8 cellular contexts compared by ENCODE assay signal in the genomic region with DNA sequence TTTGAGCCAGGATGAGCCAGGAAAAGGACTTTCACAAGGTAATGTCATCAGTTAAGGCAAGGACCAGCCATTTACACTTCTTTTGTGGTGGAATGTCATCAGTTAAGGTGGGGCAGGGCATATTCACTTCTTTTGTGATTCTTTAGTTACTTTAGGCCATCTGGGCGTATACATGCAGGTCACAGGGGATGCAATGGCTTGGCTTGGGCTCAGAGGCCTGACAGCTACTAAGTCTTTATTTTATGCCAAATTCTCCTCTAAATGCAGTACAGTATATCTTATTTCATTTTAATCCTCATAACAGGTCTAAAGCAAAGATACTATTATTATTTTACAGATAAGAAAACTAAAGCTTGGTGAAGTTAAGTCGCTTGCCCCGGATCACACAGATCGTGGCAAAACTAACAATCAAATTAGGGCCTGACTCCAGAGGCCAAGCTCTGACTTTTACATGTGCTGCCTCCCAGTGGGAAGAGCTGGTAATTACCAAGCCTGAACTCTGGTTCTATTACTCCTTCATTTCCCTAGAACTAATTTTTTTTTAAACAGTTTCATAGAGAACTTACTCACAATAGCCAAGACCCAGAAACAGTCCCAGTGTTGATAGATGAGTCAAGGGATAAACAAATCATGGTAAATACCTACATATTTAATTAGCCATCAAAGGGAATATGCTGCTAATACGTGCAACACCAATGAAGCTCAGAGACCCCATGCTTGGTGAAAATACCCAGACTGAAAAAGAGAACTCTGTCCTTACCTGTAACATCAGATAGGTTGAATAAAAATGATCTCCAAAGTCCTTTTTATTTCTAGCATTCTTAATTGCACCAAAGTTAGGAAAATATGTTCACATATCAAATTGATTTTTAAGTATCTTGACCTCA. TPM values are rescaled to one million over a fixed set of nuclear protein-coding genes. Genes with fewer than 3 reads are reported as not detected.
DNase-seq lines count a peak whose midpoint lies in the region; ATAC-seq, FAIRE-seq and TF ChIP-seq lines count a peak whose summit lies in the region.

No MANE protein-coding gene starts in this region.

- H3K27ac ChIP-seq in AG04450 (ENCODE audit: low read depth, low read length) (no peak overlapping the region), esophagus muscularis mucosa (replicated peaks in 1 of 4) (no peak overlapping the region)

- no peak overlapping the region for H3K4me3 Mint-ChIP-seq in natural killer cell

- CTCF ChIA-PET in AG04450 (lab: Charles Lee): interaction anchor here (0.7 to 6.8 kb wide), 23 partner anchors 11 to 1171 kb away, joined by 3 to 88 read pairs (median 4); no protein-coding TSS in a partner anchor

- intact Hi-C loops in esophagus muscularis mucosa (cut with DNase I) (no loop called here), natural killer cell (cut with micrococcal nuclease) (loop anchor here (1.0 kb wide), 1 partner anchor 936 kb away; no protein-coding TSS in a partner anchor)

- TF ChIP-seq CTCF in AG04450 (IDR thresholded peaks at IDR 0.05; ENCODE audit: low read depth, low read length) (peak; percentile 81), GM12872 (IDR thresholded peaks at IDR 0.05; ENCODE audit: insufficient read depth, low read depth, low read length) (peak; percentile 75), esophagus muscularis mucosa (IDR thresholded peaks at IDR 0.05) (peak; percentile 77 to 88 (median 81)), natural killer cell (IDR thresholded peaks at IDR 0.05) (peak; percentile 73)

- H3K4me1 ChIP-seq in esophagus muscularis mucosa: peaks cover 0 to 7% (median 0%) of the 10 kb centered on the region in 4 donors

- no peak overlapping the region for H3K4me3 ChIP-seq in AG04450 (ENCODE audit: low read depth, low read length)
- no peak overlapping the region for H3K4me3 ChIP-seq in esophagus muscularis mucosa

- ATAC-seq in HG02642 (IDR thresholded peaks at IDR 0.05; ENCODE audit: poor library complexity, unreplicated experiment) (peak; percentile 90), natural killer cell (peak; percentile 50 to 71 (median 58))

- no peaks in the 10 kb centered on the region for H3K9me3 Mint-ChIP-seq in natural killer cell

- 37% methylated on average over 5 of the region's 5 CpGs for WGBS in esophagus muscularis mucosa

- TF ChIP-seq EP300 in esophagus muscularis mucosa (IDR thresholded peaks at IDR 0.05): no peak

- H3K27me3 ChIP-seq in AG04450 (ENCODE audit: control insufficient read depth, insufficient read depth, low read length) (peaks cover 10% of the 10 kb centered on the region), esophagus muscularis mucosa (no peaks in the 10 kb centered on the region)

- peaks cover 0 to 3% of the 10 kb centered on the region in 2 donors for H3K4me1 Mint-ChIP-seq in natural killer cell

- H3K36me3 ChIP-seq in esophagus muscularis mucosa: no peaks in the 10 kb centered on the region

- FAIRE-seq in urothelium cell line (lab: Jason Lieb, UNC): no peak

- TF ChIP-seq POLR2A in esophagus muscularis mucosa (IDR thresholded peaks at IDR 0.05; ENCODE audit: low read depth): no peak

- POLR2A ChIA-PET in AG04450 (lab: Yijun Ruan, JAX): no interaction called here

- no peaks in the 10 kb centered on the region for H3K36me3 Mint-ChIP-seq in natural killer cell

- DNase-seq in AG04450 (ENCODE audit: low read depth, low spot score) (peak; percentile 10), NCI-H345 (lab: John Stamatoyannopoulos, UW) (peak; percentile 30), esophagus muscularis mucosa (ENCODE audit: extremely low spot score) (no peak), natural killer cell (no peak), urothelium cell line (ENCODE audit: low spot score) (peak; percentile 68)
- DNase-seq in activated CD4-positive, alpha-beta T cell treated with anti-CD3 and anti-CD28 coated beads, Interleukin-2, amount 50 U/mL, for 4 hours: peak; percentile 50 to 56

- H3K9me3 ChIP-seq in AG04450 (ENCODE audit: control insufficient read depth, insufficient read depth, low read length): no peaks in the 10 kb centered on the region
- H3K9me3 ChIP-seq in esophagus muscularis mucosa: no peaks in the 10 kb centered on the region

- no peak overlapping the region for H3K27ac Mint-ChIP-seq in natural killer cell

- H3K27me3 Mint-ChIP-seq in natural killer cell (ENCODE audit: low read depth in 2 of 2): peaks cover 5 to 14% of the 10 kb centered on the region in 2 donors

RNA-seq across cellular contexts. Expression of a gene that starts 35.4 kb away (rescaled TPM):
- 3.1 and 3.8 TPM in 2 replicates for polyA plus RNA-seq in AG04450 (2011; rRNA removed)
- polyA minus RNA-seq in AG04450 (2011; rRNA and poly(A)+ RNA removed): 2.7 and 4.3 TPM in 2 replicates
- total RNA-seq in esophagus muscularis mucosa (10 to 100 TPM in 3 of 4 donors, 1 to 10 TPM in 1; 4.6 to 13.0 (median 11.7) TPM), natural killer cell (1 to 10 TPM; 3.9 to 5.2 (median 5.1) TPM)

RNA-seq across cellular contexts. Expression of a gene that starts 55.5 kb away (rescaled TPM):
- polyA plus RNA-seq in AG04450 (2011; rRNA removed): 142 and 233 TPM in 2 replicates
- 12.2 and 17.3 TPM in 2 replicates for polyA minus RNA-seq in AG04450 (2011; rRNA and poly(A)+ RNA removed)
- 10 to 100 TPM; 29.7 to 73.5 (median 57.7) TPM for total RNA-seq in esophagus muscularis mucosa
- total RNA-seq in natural killer cell: 10 to 100 TPM; 46.5 to 55.6 (median 48.3) TPM

RNA-seq across cellular contexts. Expression of a gene that starts 55.8 kb away (rescaled TPM):
- 51.6 and 68.5 TPM in 2 replicates for polyA plus RNA-seq in AG04450 (2011; rRNA removed)
- 8.2 and 15.1 TPM in 2 replicates for polyA minus RNA-seq in AG04450 (2011; rRNA and poly(A)+ RNA removed)
- total RNA-seq in esophagus muscularis mucosa (10 to 100 TPM; 40.5 to 63.3 (median 45.8) TPM), natural killer cell (10 to 100 TPM; 22.5 to 36.9 (median 32.6) TPM)

Comparison
In these comparisons a context has a peak if more than half of its experiments do, and no peak if none do; other contexts are left out.
1. DNase-seq: peak in AG04450 (single experiment), NCI-H345 (single experiment), activated CD4-positive, alpha-beta T cell treated with anti-CD3 and anti-CD28 coated beads, Interleukin-2, amount 50 U/mL, for 4 hours (2 of 2) and urothelium cell line (single experiment); none in esophagus muscularis mucosa (single experiment) and natural killer cell (single experiment).
2. Peak in every context shown above with its lines, with median percentiles within 50 percentile points of each other: CTCF ChIP-seq.